In the genomic region with DNA sequence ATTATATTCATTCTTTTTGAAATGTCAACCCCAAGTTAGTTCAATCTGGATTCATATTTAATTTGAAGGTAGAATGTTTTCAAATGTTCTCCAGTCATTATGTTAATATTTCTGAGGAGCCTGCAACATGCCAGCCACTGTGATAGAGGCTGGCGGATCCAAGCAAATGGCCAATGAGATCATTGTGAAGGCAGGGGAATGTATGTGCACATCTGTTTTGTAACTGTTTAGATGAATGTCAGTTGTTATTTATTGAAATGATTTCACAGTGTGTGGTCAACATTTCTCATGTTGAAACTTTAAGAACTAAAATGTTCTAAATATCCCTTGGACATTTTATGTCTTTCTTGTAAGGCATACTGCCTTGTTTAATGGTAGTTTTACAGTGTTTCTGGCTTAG, we compare ENCODE assay signal across 19 cellular contexts. TPM values are rescaled to one million over a fixed set of nuclear protein-coding genes. Genes with fewer than 3 reads are reported as not detected.
A peak's percentile ranks its signal among the peaks of the same experiment; 100 is the strongest.
DNase-seq lines count a peak whose midpoint lies in the region; ATAC-seq, FAIRE-seq and TF ChIP-seq lines count a peak whose summit lies in the region.
"Had no signal": no experiment of that assay in that cellular context is flagged by ENCODE, and none has a peak within 500 bp of the region (broad histone marks: within the 10 kb centered on the region; RNA-seq: fewer than 3 reads in every experiment).

No MANE protein-coding gene starts in this region.

- H3K36me3 ChIP-seq in K562 (ENCODE audit: control insufficient read depth, insufficient read depth, low read length) (no peaks in the 10 kb centered on the region), psoas muscle (ENCODE audit: insufficient read depth in 1 of 2, low read depth in 1 of 2) (no peaks in the 10 kb centered on the region), prostate gland (no peaks in the 10 kb centered on the region)
- H3K36me3 ChIP-seq: neural progenitor cell, Peyer's patch had no signal

- H3K9ac ChIP-seq in K562 (ENCODE audit: insufficient read depth in 1 of 2, low read depth in 2 of 2, low read length in 2 of 2): no peak overlapping the region
- H3K9ac ChIP-seq: neural progenitor cell had no signal

- peak; percentile 76 for FAIRE-seq in GM19239 (lab: Jason Lieb, UNC)
- peak; percentile 64 for FAIRE-seq in K562 (lab: Jason Lieb, UNC)
- FAIRE-seq: D721Med had no signal

- no peak overlapping the region for H2AFZ ChIP-seq in K562 (ENCODE audit: low read depth, low read length)
- H2AFZ ChIP-seq: neural progenitor cell had no signal

- intact Hi-C loops in K562 (cut with micrococcal nuclease): no loop called here
- intact Hi-C loops in psoas muscle (cut with DNase I): no loop called here
- intact Hi-C loops in prostate gland (cut with DNase I): no loop called here

- H3K27me3 ChIP-seq in K562 (ENCODE audit: control insufficient read depth in 2 of 2, insufficient read depth in 2 of 2, low read length in 2 of 2): no peaks in the 10 kb centered on the region
- peaks cover 0 to 10% (median 10%) of the 10 kb centered on the region in 3 donors for H3K27me3 ChIP-seq in psoas muscle (ENCODE audit: insufficient read depth in 3 of 3, low read length in 2 of 3)
- no peaks in the 10 kb centered on the region for H3K27me3 ChIP-seq in prostate gland (replicated peaks; ENCODE audit: insufficient read depth)
- H3K27me3 ChIP-seq: Peyer's patch had no signal

- H3K79me2 ChIP-seq in K562 (ENCODE audit: control insufficient read depth, insufficient read depth, low read length): no peaks in the 10 kb centered on the region

- H3K4me2 ChIP-seq in K562 (ENCODE audit: insufficient read depth, low read length): no peak overlapping the region
- H3K4me2 ChIP-seq: neural progenitor cell had no signal

- H3K27ac ChIP-seq in K562 (ENCODE audit: extremely low read depth, low read depth, low read length) (no peak overlapping the region), psoas muscle (no peak overlapping the region), prostate gland (no peak overlapping the region)
- H3K27ac ChIP-seq: neural progenitor cell had no signal

- in situ Hi-C loops in K562 (cut with MboI): loop anchor here (10.0 kb wide), 1 partner anchor 264 kb away; no protein-coding TSS in a partner anchor

- ATAC-seq in K562 (no peak), psoas muscle (no peak), HG03108 (IDR thresholded peaks at IDR 0.05; ENCODE audit: unreplicated experiment) (no peak), HG02623 (IDR thresholded peaks at IDR 0.05; ENCODE audit: unreplicated experiment) (no peak)

- no TSS peak for BruUV-seq in K562 (replicated peaks; lab: Mats Ljungman, UMichigan)

- H4K20me1 ChIP-seq in K562 (replicated peaks; ENCODE audit: control insufficient read depth, insufficient read depth, low read length): no peaks in the 10 kb centered on the region

- TF ChIP-seq RAD21 in K562 (CRISPR knock-in tag; conservative IDR thresholded peaks at IDR 0.05 in 1 of 2, IDR thresholded peaks at IDR 0.05 in 1 of 2): no peak

- no peaks in the 10 kb centered on the region for H3K9me1 ChIP-seq in K562 (ENCODE audit: control insufficient read depth, insufficient read depth, low read length)

- TF ChIP-seq POLR2A in K562 (conservative IDR thresholded peaks at IDR 0.05): no peak
- TF ChIP-seq POLR2A in prostate gland (IDR thresholded peaks at IDR 0.05): no peak

- DNase-seq in GM19239 (ENCODE audit: insufficient read length, low spot score): no peak
- no peak for DNase-seq in K562 (ENCODE audit: extremely low read depth in 1 of 4, low spot score in 3 of 4)
- DNase-seq in fibroblast of pulmonary artery (ENCODE audit: low read depth): peak; percentile 63
- no peak for DNase-seq in psoas muscle
- no peak for DNase-seq in iPS-NIHi11 (ENCODE audit: low spot score)
- DNase-seq in prostate gland (ENCODE audit: low spot score): no peak
- DNase-seq: activated CD4-positive, alpha-beta T cell treated with anti-CD3 and anti-CD28 coated beads for 48 hours; activated naive CD4-positive, alpha-beta T cell treated with anti-CD3 and anti-CD28 coated beads, Interleukin-2, amount 10 ng/mL, durations not matched to agents 7 days and 5 days; effector CD4-positive, alpha-beta T cell; foreskin melanocyte; MM.1S; NCI-H2081 treated with DMSO at 0.1 percent for 48 hours had no signal

- H3K4me1 ChIP-seq in K562 (replicated peaks in 1 of 2; ENCODE audit: control insufficient read depth in 2 of 2, insufficient read depth in 2 of 2, low read length in 2 of 2): peaks cover 9 to 11% of the 10 kb centered on the region in 2 experiments; a peak in 4 of 5 replicates
- no peaks in the 10 kb centered on the region for H3K4me1 ChIP-seq in psoas muscle
- no peaks in the 10 kb centered on the region for H3K4me1 ChIP-seq in prostate gland (replicated peaks)
- H3K4me1 ChIP-seq: neural progenitor cell had no signal

- TF ChIP-seq CTCF in K562 (IDR thresholded peaks at IDR 0.05 in 2 of 3, conservative IDR thresholded peaks at IDR 0.05 in 1 of 3; ENCODE audit: insufficient read depth in 2 of 3, low read depth in 1 of 3, low read length in 3 of 3) (no peak), fibroblast of pulmonary artery (IDR thresholded peaks at IDR 0.05; ENCODE audit: low read length, missing control alignments) (no peak), psoas muscle (IDR thresholded peaks at IDR 0.05) (no peak), prostate gland (IDR thresholded peaks at IDR 0.05) (no peak)

- WGBS in K562 (ENCODE audit: insufficient coverage, low coverage, missing lambda C conversion rate): 89% methylated on average over 1 of the region's 1 CpG
- 79 to 92% (median 84%) methylated on average over 1 of the region's 1 CpG for WGBS in psoas muscle, 3 donors
- 95% methylated on average over 1 of the region's 1 CpG for WGBS in prostate gland

- no peak for TF ChIP-seq EP300 in K562 (IDR thresholded peaks at IDR 0.05; ENCODE audit: low read length)

- no peak overlapping the region for H3K4me3 ChIP-seq in K562
- H3K4me3 ChIP-seq in fibroblast of pulmonary artery (replicated peaks; ENCODE audit: low read depth, low read length): peak overlapping the region; percentile 67
- H3K4me3 ChIP-seq in psoas muscle: peak overlapping the region; percentile 67
- no peak overlapping the region for H3K4me3 ChIP-seq in prostate gland
- H3K4me3 ChIP-seq: neural progenitor cell had no signal

- H3K9me3 ChIP-seq in K562 (replicated peaks; ENCODE audit: control insufficient read depth, insufficient read depth, low read depth, low read length) (no peaks in the 10 kb centered on the region), psoas muscle (no peaks in the 10 kb centered on the region), prostate gland (no peaks in the 10 kb centered on the region)
- H3K9me3 ChIP-seq: Peyer's patch had no signal

- POLR2A ChIA-PET in K562 (lab: Yijun Ruan, JAX): no interaction called here

- CTCF ChIA-PET in K562 (lab: Yijun Ruan, JAX; ENCODE audit: low intra/inter-chr PET ratio): no interaction called here

RNA-seq across cellular contexts. Expression of a gene that starts 1.6 kb away (rescaled TPM):
- total RNA-seq in K562 (2011; cell fraction: chromatin; rRNA removed; ENCODE audit: low replicate concordance): 0.28 TPM in 1 of 2 replicates, not detected in the other
- total RNA-seq in K562 (2011; cell fraction: nucleolus; rRNA removed): 0.33 and 0.53 TPM in 2 replicates
- 0.37 and 1.4 TPM in 2 replicates for total RNA-seq in K562 (2011; cell fraction: nucleoplasm; rRNA removed)
- 2.2 TPM in 1 of 2 replicates, not detected in the other for total RNA-seq in K562 (2014; rRNA removed)
- 0.22 and 0.29 TPM in 2 replicates for total RNA-seq in K562 (2014; rRNA removed; fragmentation: Illumina TruSeq; extraction: Trizol)
- not detected in 2 replicates for total RNA-seq in K562 (2015; rRNA removed; fragmentation: Illumina TruSeq; extraction: Trizol)
- total RNA-seq in K562 (2021): 0.22 TPM in 1 of 2 replicates, not detected in the other
- polyA plus RNA-seq in K562 (2011; rRNA removed): 0.20 and 0.71 TPM in 2 replicates
- polyA plus RNA-seq in K562 (2011; cell fraction: cytosol; rRNA removed): 0.63 TPM in 1 of 2 replicates, not detected in the other
- 0.25 and 1.6 TPM in 2 replicates for polyA plus RNA-seq in K562 (2011; cell fraction: nucleus; rRNA removed)
- polyA plus RNA-seq in K562 (2012): 0.21 and 0.42 TPM in 2 replicates
- polyA plus RNA-seq in K562 (2014; fragmentation: Illumina TruSeq; extraction: Trizol): 0.25 and 0.34 TPM in 2 replicates
- under 1 TPM in 1 of 2 experiments, not detected in 1; 0.07 TPM for polyA plus RNA-seq in K562 (2014; fragmentation: Nextera tagmentation; extraction: Ambion mirVana)
- 0.17 TPM in 1 of 2 replicates, not detected in the other for polyA plus RNA-seq in K562 (2014; rRNA removed)
- polyA minus RNA-seq in K562 (2011; rRNA and poly(A)+ RNA removed): 0.39 TPM in 1 of 2 replicates, not detected in the other
- polyA minus RNA-seq in K562 (2011; cell fraction: cytosol; rRNA and poly(A)+ RNA removed): not detected in 2 replicates
- 0.33 TPM in 1 of 2 replicates, not detected in the other for polyA minus RNA-seq in K562 (2011; cell fraction: nucleus; rRNA and poly(A)+ RNA removed)
- 1 to 10 TPM in 2 of 4 donors, under 1 TPM in 2; 0.26 to 4.2 (median 1.4) TPM for total RNA-seq in psoas muscle
- polyA plus RNA-seq in psoas muscle: 1 to 10 TPM; 1.2 to 2.1 (median 1.6) TPM
- 10 to 100 TPM in 1 of 2 donors, under 1 TPM in 1; 0.74 to 37.1 TPM for total RNA-seq in prostate gland

RNA-seq across cellular contexts. Expression of a gene that starts 17.7 kb away (rescaled TPM):
- total RNA-seq in K562 (2011; cell fraction: chromatin; rRNA removed; ENCODE audit: low replicate concordance): not detected in 2 replicates
- not detected in 2 replicates for total RNA-seq in K562 (2011; cell fraction: nucleolus; rRNA removed)
- not detected in 2 replicates for total RNA-seq in K562 (2011; cell fraction: nucleoplasm; rRNA removed)
- total RNA-seq in K562 (2014; rRNA removed): not detected in 2 replicates
- not detected in 2 replicates for total RNA-seq in K562 (2014; rRNA removed; fragmentation: Illumina TruSeq; extraction: Trizol)
- not detected in 2 replicates for total RNA-seq in K562 (2015; rRNA removed; fragmentation: Illumina TruSeq; extraction: Trizol)
- not detected in 2 replicates for total RNA-seq in K562 (2021)
- not detected in 2 replicates for polyA plus RNA-seq in K562 (2011; rRNA removed)
- polyA plus RNA-seq in K562 (2011; cell fraction: cytosol; rRNA removed): not detected in 2 replicates
- not detected in 2 replicates for polyA plus RNA-seq in K562 (2011; cell fraction: nucleus; rRNA removed)
- polyA plus RNA-seq in K562 (2012): not detected in 2 replicates
- polyA plus RNA-seq in K562 (2014; fragmentation: Illumina TruSeq; extraction: Trizol): not detected in 2 replicates
- polyA plus RNA-seq in K562 (2014; fragmentation: Nextera tagmentation; extraction: Ambion mirVana): not detected
- not detected in 2 replicates for polyA plus RNA-seq in K562 (2014; rRNA removed)
- polyA minus RNA-seq in K562 (2011; rRNA and poly(A)+ RNA removed): not detected in 2 replicates
- polyA minus RNA-seq in K562 (2011; cell fraction: cytosol; rRNA and poly(A)+ RNA removed): not detected in 2 replicates
- polyA minus RNA-seq in K562 (2011; cell fraction: nucleus; rRNA and poly(A)+ RNA removed): not detected in 2 replicates
- total RNA-seq in psoas muscle: not detected
- polyA plus RNA-seq in psoas muscle: under 1 TPM in 1 of 3 donors, not detected in 2; 0.14 TPM
- not detected for total RNA-seq in prostate gland
- total RNA-seq: Peyer's patch, right cardiac atrium, subcutaneous adipose tissue had no signal
- polyA plus RNA-seq: right cardiac atrium had no signal

RNA-seq across cellular contexts. Expression of a gene that starts 34.3 kb away (rescaled TPM):
- total RNA-seq in K562 (2011; cell fraction: chromatin; rRNA removed; ENCODE audit: low replicate concordance): not detected in 2 replicates
- total RNA-seq in K562 (2011; cell fraction: nucleolus; rRNA removed): not detected in 2 replicates
- not detected in 2 replicates for total RNA-seq in K562 (2011; cell fraction: nucleoplasm; rRNA removed)
- total RNA-seq in K562 (2014; rRNA removed) (not detected in 2 replicates), K562 (2014; rRNA removed; fragmentation: Illumina TruSeq; extraction: Trizol) (not detected in 2 replicates), K562 (2015; rRNA removed; fragmentation: Illumina TruSeq; extraction: Trizol) (not detected in 2 replicates), K562 (2021) (not detected in 2 replicates), psoas muscle (under 1 TPM in 2 of 4 donors, not detected in 2; 0.21 to 0.54 TPM), prostate gland (1 to 10 TPM; 5.2 to 8.4 TPM)
- polyA plus RNA-seq in K562 (2011; rRNA removed) (not detected in 2 replicates), K562 (2014; fragmentation: Illumina TruSeq; extraction: Trizol) (not detected in 2 replicates), K562 (2014; fragmentation: Nextera tagmentation; extraction: Ambion mirVana) (not detected), K562 (2014; rRNA removed) (not detected in 2 replicates), psoas muscle (under 1 TPM in 2 of 3 donors, not detected in 1; 0.04 to 0.07 TPM)
- not detected in 2 replicates for polyA plus RNA-seq in K562 (2011; cell fraction: cytosol; rRNA removed)
- not detected in 2 replicates for polyA plus RNA-seq in K562 (2011; cell fraction: nucleus; rRNA removed)
- polyA plus RNA-seq in K562 (2012): not detected in 2 replicates
- not detected in 2 replicates for polyA minus RNA-seq in K562 (2011; rRNA and poly(A)+ RNA removed)
- not detected in 2 replicates for polyA minus RNA-seq in K562 (2011; cell fraction: cytosol; rRNA and poly(A)+ RNA removed)
- polyA minus RNA-seq in K562 (2011; cell fraction: nucleus; rRNA and poly(A)+ RNA removed): not detected in 2 replicates

Comparison
In these comparisons a context has a peak if more than half of its experiments do, and no peak if none do; other contexts are left out.
1. H3K4me3 ChIP-seq: peak in fibroblast of pulmonary artery (single experiment) and psoas muscle (single experiment); none in K562 (single experiment) and prostate gland (0 of 2).
2. RNA of a gene that starts 34.3 kb away (total RNA-seq): 5.2 to 8.4 TPM in prostate gland; 0.21 to 0.54 TPM in psoas muscle and not detected in K562; every median in the first group is over 4 times any median in the second.